ENCODE assay signal across 8 cellular contexts in genomic region chr1:156747737-156748669, GRCh38. TPM values are rescaled to one million over a fixed set of nuclear protein-coding genes. Genes with fewer than 3 reads are reported as not detected.
A peak's percentile ranks its signal among the peaks of the same experiment; 100 is the strongest.
DNase-seq lines count a peak whose midpoint lies in the region; ATAC-seq and TF ChIP-seq lines count a peak whose summit lies in the region.

No MANE protein-coding gene starts in this region.

- no peak for ATAC-seq in naive thymus-derived CD4-positive, alpha-beta T cell
- ATAC-seq in HG02840 (IDR thresholded peaks at IDR 0.05; ENCODE audit: low FRiP score, unreplicated experiment), result no peak

- peak overlapping the region; percentile 100 for H3K27ac ChIP-seq in C4-2B
- peak overlapping the region; percentile 90 for H3K27ac ChIP-seq in naive thymus-derived CD4-positive, alpha-beta T cell (ENCODE audit: low read depth, low read length)

- intact Hi-C loops in naive thymus-derived CD4-positive, alpha-beta T cell (cut with micrococcal nuclease), result loop anchor here (2.0 to 10.0 kb wide), 2 partner anchors 247 to 387 kb away; partner anchors contain the start of genes ETV3 (in 1 of the 2) and MEF2D (in 1 of the 2)

- H3K4me1 Mint-ChIP-seq in naive thymus-derived CD4-positive, alpha-beta T cell, result peaks cover 51 to 70% (median 61%) of the 10 kb centered on the region in 7 donors

- peaks cover 0 to 31% (median 5%) of the 10 kb centered on the region in 3 experiments for H3K36me3 ChIP-seq in naive thymus-derived CD4-positive, alpha-beta T cell (ENCODE audit: control insufficient read depth in 2 of 3, insufficient read depth in 3 of 3, low read length in 3 of 3)

- peak overlapping the region; percentile 82 to 95 (median 91) for H3K27ac Mint-ChIP-seq in naive thymus-derived CD4-positive, alpha-beta T cell

- H3K36me3 Mint-ChIP-seq in naive thymus-derived CD4-positive, alpha-beta T cell, result peaks cover 0 to 30% (median 6%) of the 10 kb centered on the region in 5 donors

- CTCF ChIA-PET in naive thymus-derived CD4-positive, alpha-beta T cell (lab: Charles Lee), result interaction anchor here (0.8 to 1.3 kb wide), 2 partner anchors 18 to 22 kb away, joined by 3 to 4 read pairs; no protein-coding TSS in a partner anchor

- H3K4me3 Mint-ChIP-seq in naive thymus-derived CD4-positive, alpha-beta T cell, result peak overlapping the region; percentile 88 to 98 (median 94)

- peaks cover 39 to 47% of the 10 kb centered on the region in 2 donors for H3K4me1 ChIP-seq in naive thymus-derived CD4-positive, alpha-beta T cell (ENCODE audit: control insufficient read depth in 2 of 2, insufficient read depth in 2 of 2, low read length in 2 of 2)

- no peaks in the 10 kb centered on the region for H3K9me3 ChIP-seq in naive thymus-derived CD4-positive, alpha-beta T cell (ENCODE audit: control insufficient read depth in 2 of 3, low read length in 3 of 3)

- H3K27me3 ChIP-seq in naive thymus-derived CD4-positive, alpha-beta T cell (ENCODE audit: control insufficient read depth in 2 of 2, insufficient read depth in 2 of 2, low read length in 2 of 2), result no peaks in the 10 kb centered on the region

- H3K27me3 Mint-ChIP-seq in naive thymus-derived CD4-positive, alpha-beta T cell, result no peaks in the 10 kb centered on the region

- no peaks in the 10 kb centered on the region for H3K9me3 Mint-ChIP-seq in naive thymus-derived CD4-positive, alpha-beta T cell

- no peak for TF ChIP-seq CTCF in C4-2B (conservative IDR thresholded peaks at IDR 0.05)
- TF ChIP-seq CTCF in choroid plexus epithelial cell (conservative IDR thresholded peaks at IDR 0.05; ENCODE audit: low read depth, low read length), result no peak

- POLR2A ChIA-PET in naive thymus-derived CD4-positive, alpha-beta T cell (lab: Charles Lee), result interaction anchor here (1.8 to 2.8 kb wide), 2 partner anchors 19 to 21 kb away, joined by 15 to 18 read pairs; partner anchors contain the start of genes ISG20L2, METTL25B and PRCC

- peak overlapping the region; percentile 95 for H3K4me3 ChIP-seq in choroid plexus epithelial cell (ENCODE audit: low read depth, low read length)
- H3K4me3 ChIP-seq in naive thymus-derived CD4-positive, alpha-beta T cell (ENCODE audit: low read length), result peak overlapping the region; percentile 76

- DNase-seq in NCI-H146 (lab: John Stamatoyannopoulos, UW), result peak; percentile 42
- no peak for DNase-seq in choroid plexus epithelial cell (ENCODE audit: low read depth)
- DNase-seq in naive thymus-derived CD4-positive, alpha-beta T cell, result no peak
- no peak for DNase-seq in NCI-H2227 treated with DMSO at 0.1 percent for 48 hours (lab: John Stamatoyannopoulos, UW)
- DNase-seq in activated effector memory CD4-positive, alpha-beta T cell treated with Interleukin-2 at 50 U/mL for 16 hours, result no peak
- DNase-seq in NCI-H1417 treated with DMSO at 0.1 percent for 48 hours (lab: John Stamatoyannopoulos, UW), result no peak

RNA-seq across cellular contexts. Expression of gene HDGF, which starts 3.5 kb away (rescaled TPM):
- 100 to 1,000 TPM in 1 of 5 experiments, 10 to 100 TPM in 4; 64.1 to 224 (median 91.2) TPM for total RNA-seq in naive thymus-derived CD4-positive, alpha-beta T cell
- 10 to 100 TPM; 25.0 to 39.3 TPM for polyA plus RNA-seq in naive thymus-derived CD4-positive, alpha-beta T cell

RNA-seq across cellular contexts. Expression of gene MRPL24, which starts 7.1 kb away (rescaled TPM):
- 10 to 100 TPM; 19.1 to 68.9 (median 47.2) TPM for total RNA-seq in naive thymus-derived CD4-positive, alpha-beta T cell
- 10 to 100 TPM; 86.3 to 98.0 TPM for polyA plus RNA-seq in naive thymus-derived CD4-positive, alpha-beta T cell

RNA-seq across cellular contexts. Expression of gene PRCC, which starts 19.3 kb away (rescaled TPM):
- total RNA-seq in naive thymus-derived CD4-positive, alpha-beta T cell, result 10 to 100 TPM; 53.2 to 88.9 (median 61.7) TPM
- 10 to 100 TPM; 40.9 to 60.8 TPM for polyA plus RNA-seq in naive thymus-derived CD4-positive, alpha-beta T cell

RNA-seq across cellular contexts. Expression of gene ISG20L2, which starts 19.4 kb away (rescaled TPM):
- 10 to 100 TPM; 44.7 to 59.9 (median 53.9) TPM for total RNA-seq in naive thymus-derived CD4-positive, alpha-beta T cell
- 10 to 100 TPM; 15.3 to 20.6 TPM for polyA plus RNA-seq in naive thymus-derived CD4-positive, alpha-beta T cell

RNA-seq across cellular contexts. Expression of gene METTL25B, which starts 19.7 kb away (rescaled TPM):
- 10 to 100 TPM; 16.0 to 29.8 (median 29.1) TPM for total RNA-seq in naive thymus-derived CD4-positive, alpha-beta T cell
- polyA plus RNA-seq in naive thymus-derived CD4-positive, alpha-beta T cell, result 1 to 10 TPM; 4.4 to 5.1 TPM
